ENCODE assay signal across 14 cellular contexts in the genomic region with DNA sequence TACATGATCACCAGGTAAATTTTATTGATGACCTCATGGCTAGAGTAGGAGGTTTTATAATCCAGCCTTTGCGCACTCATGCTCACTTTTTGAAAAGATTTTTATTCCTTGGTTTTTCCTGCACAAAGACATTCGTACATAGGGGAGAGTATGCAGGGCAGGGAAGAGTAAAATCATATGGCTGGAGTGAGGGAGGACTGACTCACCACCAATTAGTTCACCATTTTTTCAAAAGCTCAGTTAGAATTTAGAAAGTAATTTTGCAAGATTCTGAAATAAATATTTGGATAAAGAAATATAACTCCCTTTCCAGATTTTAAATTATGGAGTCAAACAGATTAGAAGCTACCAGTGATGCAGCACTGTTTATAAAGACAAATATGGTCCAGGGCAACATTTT.
DNase-seq lines count a peak whose midpoint lies in the region; ATAC-seq and TF ChIP-seq lines count a peak whose summit lies in the region.
"Had no signal": no experiment of that assay in that cellular context is flagged by ENCODE, and none has a peak within 500 bp of the region (broad histone marks: within the 10 kb centered on the region; RNA-seq: fewer than 3 reads in every experiment).

No MANE protein-coding gene starts in this region.

- H3K27me3 Mint-ChIP-seq in activated CD4-positive, alpha-beta memory T cell treated with anti-CD3 and anti-CD28 coated beads, Interleukin-2, amount 10 ng/mL, durations not matched to agents 7 days and 5 days: no peaks in the 10 kb centered on the region
- no peaks in the 10 kb centered on the region for H3K27me3 Mint-ChIP-seq in osteocyte (ENCODE audit: unreplicated experiment)
- H3K27me3 Mint-ChIP-seq: B cell had no signal

- no peaks in the 10 kb centered on the region; the same call in 1 of the 2 replicates for H3K9me1 ChIP-seq in IMR-90 (ENCODE audit: insufficient read depth, low read length)

- H3K4me1 Mint-ChIP-seq in activated CD4-positive, alpha-beta memory T cell treated with anti-CD3 and anti-CD28 coated beads, Interleukin-2, amount 10 ng/mL, durations not matched to agents 7 days and 5 days: no peaks in the 10 kb centered on the region
- peaks cover 12% of the 10 kb centered on the region for H3K4me1 Mint-ChIP-seq in osteocyte (ENCODE audit: unreplicated experiment)
- H3K4me1 Mint-ChIP-seq: B cell had no signal

- peaks cover 9% of the 10 kb centered on the region for H3K4me1 ChIP-seq in IMR-90 (ENCODE audit: control insufficient read depth, insufficient read depth, low read length)
- H3K4me1 ChIP-seq in fibroblast of lung (ENCODE audit: control insufficient read depth, extremely low read depth, insufficient read depth, low read length): no peaks in the 10 kb centered on the region

- no peak overlapping the region for H3K23ac ChIP-seq in IMR-90 (ENCODE audit: low read depth, low read length)

- no CpG with 5 or more reads among the region's 2 CpGs for WGBS in IMR-90 (ENCODE audit: extremely low coverage in 2 of 2, insufficient read length in 1 of 2), 2 experiments

- no peak overlapping the region for H3K56ac ChIP-seq in IMR-90 (ENCODE audit: extremely low read depth, insufficient read depth, low read length)

- no peaks in the 10 kb centered on the region for H4K20me1 ChIP-seq in IMR-90 (ENCODE audit: insufficient read depth, low read length)
- no peaks in the 10 kb centered on the region for H4K20me1 ChIP-seq in fibroblast of lung (ENCODE audit: control insufficient read depth, extremely low read depth, insufficient read depth, low read length)

- H3K4me3 Mint-ChIP-seq in activated CD4-positive, alpha-beta memory T cell treated with anti-CD3 and anti-CD28 coated beads, Interleukin-2, amount 10 ng/mL, durations not matched to agents 7 days and 5 days: no peak overlapping the region
- no peak overlapping the region for H3K4me3 Mint-ChIP-seq in osteocyte (ENCODE audit: unreplicated experiment)
- H3K4me3 Mint-ChIP-seq: B cell had no signal

- H4K8ac ChIP-seq in IMR-90 (ENCODE audit: low read depth in 2 of 2, low read length in 2 of 2): no peak overlapping the region

- POLR2A ChIA-PET in IMR-90 (lab: Charles Lee; ENCODE audit: unreplicated experiment): no interaction called here
- POLR2A ChIA-PET in activated CD4-positive, alpha-beta memory T cell treated with anti-CD3 and anti-CD28 coated beads, Interleukin-2, amount 10 ng/mL, durations not matched to agents 7 days and 5 days (lab: Charles Lee): no interaction called here

- H3K4me2 ChIP-seq in IMR-90 (ENCODE audit: low read depth, low read length) (no peak overlapping the region), fibroblast of lung (ENCODE audit: extremely low read depth, insufficient read depth, low read length) (no peak overlapping the region)
- H3K4me2 ChIP-seq: KMS-11 had no signal

- BruUV-seq in IMR-90 (replicated peaks; lab: Mats Ljungman, UMichigan): no TSS peak

- H3K27me3 ChIP-seq in IMR-90 (ENCODE audit: control insufficient read depth, insufficient read depth, low read length): no peaks in the 10 kb centered on the region
- H3K27me3 ChIP-seq in fibroblast of lung (ENCODE audit: control insufficient read depth, insufficient read depth, low read length): no peaks in the 10 kb centered on the region

- H2AFZ ChIP-seq in IMR-90 (replicated peaks; ENCODE audit: low read length, poor library complexity) (no peak overlapping the region), fibroblast of lung (ENCODE audit: low read length) (no peak overlapping the region)

- H2AK5ac ChIP-seq in IMR-90 (ENCODE audit: low read depth, low read length): no peak overlapping the region

- H3K27ac ChIP-seq in IMR-90 (ENCODE audit: insufficient read depth, low read length): no peak overlapping the region
- H3K27ac ChIP-seq in fibroblast of lung (ENCODE audit: insufficient read depth, low read length): no peak overlapping the region
- H3K27ac ChIP-seq: KMS-11 had no signal

- H3K4ac ChIP-seq in IMR-90 (ENCODE audit: low read depth, low read length): no peak overlapping the region

- no peaks in the 10 kb centered on the region for H3K79me2 ChIP-seq in fibroblast of lung (ENCODE audit: control insufficient read depth, insufficient read depth, low read length)

- no peak overlapping the region for H2BK20ac ChIP-seq in IMR-90 (ENCODE audit: low read depth, low read length)

- H4K91ac ChIP-seq in IMR-90 (ENCODE audit: insufficient read depth, low read depth, low read length): no peak overlapping the region

- peak; percentile 84 for ATAC-seq in IMR-90 (ENCODE audit: low read depth)
- ATAC-seq: Panc1 had no signal

- intact Hi-C loops in IMR-90 (cut with micrococcal nuclease): loop anchor here (5.0 kb wide), 1 partner anchor 87 kb away; no protein-coding TSS in a partner anchor
- intact Hi-C loops in posterior cingulate gyrus (cut with DNase I): no loop called here

- no peaks in the 10 kb centered on the region for H3K36me3 ChIP-seq in IMR-90 (ENCODE audit: control insufficient read depth, insufficient read depth, low read length)
- H3K36me3 ChIP-seq in fibroblast of lung (ENCODE audit: control insufficient read depth, insufficient read depth, low read length): no peaks in the 10 kb centered on the region

- H3K18ac ChIP-seq in IMR-90 (ENCODE audit: low read depth, low read length): no peak overlapping the region

- no peaks in the 10 kb centered on the region for H3K36me3 Mint-ChIP-seq in activated CD4-positive, alpha-beta memory T cell treated with anti-CD3 and anti-CD28 coated beads, Interleukin-2, amount 10 ng/mL, durations not matched to agents 7 days and 5 days (ENCODE audit: low read depth)
- H3K36me3 Mint-ChIP-seq in osteocyte (ENCODE audit: unreplicated experiment): no peaks in the 10 kb centered on the region

- H2AK9ac ChIP-seq in IMR-90 (replicated peaks; ENCODE audit: low read depth, low read length, poor library complexity): no peak overlapping the region

- H3K79me1 ChIP-seq in IMR-90 (ENCODE audit: low read depth in 1 of 2, low read length in 2 of 2): no peaks in the 10 kb centered on the region

- dilution Hi-C loops in IMR-90 (cut with HindIII; ENCODE audit: low sequenced_read_pairs, unreplicated experiment): no loop called here

- peak; percentile 18 for DNase-seq in EH (ENCODE audit: low read depth)
- DNase-seq in IMR-90: peak; percentile 59
- DNase-seq in fibroblast of lung (ENCODE audit: low read depth in 2 of 2): peak; percentile 10 to 63
- DNase-seq in UCSD-AML1 (lab: John Stamatoyannopoulos, UW; ENCODE audit: unreplicated experiment): no peak
- no peak for DNase-seq in activated CD4-positive, alpha-beta memory T cell treated with anti-CD3 and anti-CD28 coated beads, Interleukin-2, amount 10 ng/mL, durations not matched to agents 7 days and 5 days
- no peak for DNase-seq in posterior cingulate gyrus
- DNase-seq in osteocyte (ENCODE audit: extremely low spot score, unreplicated experiment): no peak
- DNase-seq: ACHN, COR-L47, NCI-H1417 treated with DMSO at 0.1 percent for 48 hours, NCI-H2029 had no signal

- no peak overlapping the region for H2BK120ac ChIP-seq in IMR-90 (ENCODE audit: low read depth, low read length)

- in situ Hi-C loops in IMR-90 (cut with MboI; ENCODE audit: low sequenced_read_pairs): no loop called here

- peaks cover 4% of the 10 kb centered on the region for H3K9me3 Mint-ChIP-seq in activated CD4-positive, alpha-beta memory T cell treated with anti-CD3 and anti-CD28 coated beads, Interleukin-2, amount 10 ng/mL, durations not matched to agents 7 days and 5 days
- no peaks in the 10 kb centered on the region for H3K9me3 Mint-ChIP-seq in osteocyte (ENCODE audit: unreplicated experiment)

- no peak overlapping the region for H2BK5ac ChIP-seq in IMR-90 (ENCODE audit: low read depth, low read length, poor library complexity, severe bottlenecking)

- TF ChIP-seq CTCF in IMR-90 (conservative IDR thresholded peaks at IDR 0.05; ENCODE audit: low read depth, low read length) (no peak), fibroblast of lung (conservative IDR thresholded peaks at IDR 0.05 in 1 of 2, IDR thresholded peaks at IDR 0.05 in 1 of 2; ENCODE audit: low read depth in 1 of 2, low read length in 2 of 2) (no peak), osteocyte (IDR thresholded peaks at IDR 0.05) (no peak)

- H4K5ac ChIP-seq in IMR-90 (ENCODE audit: low read depth, low read length): no peak overlapping the region

- H2BK15ac ChIP-seq in IMR-90 (ENCODE audit: low read depth, low read length): no peak overlapping the region

- TF ChIP-seq POLR2A in IMR-90 (IDR thresholded peaks at IDR 0.05; ENCODE audit: low read depth, low read length): no peak

- no peak for TF ChIP-seq RAD21 in IMR-90 (IDR thresholded peaks at IDR 0.05; ENCODE audit: low read length)

- no peak overlapping the region for H3K9ac ChIP-seq in IMR-90 (ENCODE audit: low read depth, low read length)
- H3K9ac ChIP-seq in fibroblast of lung (ENCODE audit: insufficient read depth, low read length): no peak overlapping the region
- H3K9ac ChIP-seq: KMS-11 had no signal

- H3K9me3 ChIP-seq in IMR-90 (ENCODE audit: control insufficient read depth, insufficient read depth, low read length) (no peaks in the 10 kb centered on the region), fibroblast of lung (ENCODE audit: control insufficient read depth, insufficient read depth, low read depth, low read length) (no peaks in the 10 kb centered on the region)

- H3K27ac Mint-ChIP-seq in activated CD4-positive, alpha-beta memory T cell treated with anti-CD3 and anti-CD28 coated beads, Interleukin-2, amount 10 ng/mL, durations not matched to agents 7 days and 5 days: no peak overlapping the region
- H3K27ac Mint-ChIP-seq in osteocyte (ENCODE audit: unreplicated experiment): no peak overlapping the region
- H3K27ac Mint-ChIP-seq: B cell had no signal

- H3K4me3 ChIP-seq in IMR-90 (ENCODE audit: insufficient read depth, low read depth, low read length): no peak overlapping the region
- no peak overlapping the region for H3K4me3 ChIP-seq in fibroblast of lung (replicated peaks in 1 of 4; ENCODE audit: control extremely low read depth in 1 of 4, insufficient read depth in 1 of 4, low read depth in 3 of 4, low read length in 4 of 4)

- CTCF ChIA-PET in IMR-90 (lab: Yijun Ruan, JAX): no interaction called here
- CTCF ChIA-PET in activated CD4-positive, alpha-beta memory T cell treated with anti-CD3 and anti-CD28 coated beads, Interleukin-2, amount 10 ng/mL, durations not matched to agents 7 days and 5 days (lab: Charles Lee): no interaction called here

- H3K14ac ChIP-seq in IMR-90 (replicated peaks; ENCODE audit: low read depth, low read length): no peak overlapping the region

TF ChIP-seq in IMR-90, 13 proteins besides CTCF, POLR2A, EP300 and RAD21 (continues in another document):
- no peak for TF ChIP-seq CHD1 (IDR thresholded peaks at IDR 0.05; ENCODE audit: low read depth, low read length)
- no peak for TF ChIP-seq NFE2L2 (IDR thresholded peaks at IDR 0.05; ENCODE audit: low read depth, low read length)

Comparison
In these comparisons a context has a peak if more than half of its experiments do, and no peak if none do; other contexts are left out.
1. DNase-seq: peak in EH (single experiment), IMR-90 (single experiment) and fibroblast of lung (2 of 2); none in UCSD-AML1 (single experiment), activated CD4-positive, alpha-beta memory T cell treated with anti-CD3 and anti-CD28 coated beads, Interleukin-2, amount 10 ng/mL, durations not matched to agents 7 days and 5 days (single experiment), posterior cingulate gyrus (0 of 10) and osteocyte (single experiment).